ENCODE assay signal across 18 cellular contexts in the genomic region with DNA sequence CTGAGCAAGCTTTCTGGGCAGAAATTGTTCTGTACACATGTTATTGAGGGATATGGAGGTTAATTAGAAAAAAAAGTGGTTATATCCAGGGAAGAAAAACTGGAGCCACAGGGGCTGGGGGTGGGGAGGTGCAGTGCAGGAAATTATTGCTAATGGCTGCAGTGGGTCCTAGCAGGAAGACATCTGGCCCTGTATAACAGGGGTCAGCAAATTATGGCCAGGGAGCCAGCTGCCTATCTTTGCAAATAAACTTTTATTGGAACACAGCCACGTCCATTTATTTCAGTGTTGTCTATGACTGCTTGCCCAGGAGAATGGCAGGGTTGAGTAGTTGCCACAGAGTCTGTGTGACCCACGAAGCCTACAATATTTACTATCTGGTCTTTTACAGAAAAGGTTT.
"Had no signal": no experiment of that assay in that cellular context is flagged by ENCODE, and none has a peak within 500 bp of the region (broad histone marks: within the 10 kb centered on the region; RNA-seq: fewer than 3 reads in every experiment).

No MANE protein-coding gene starts in this region.

- H3K4me1 ChIP-seq: pancreas, right lobe of liver, upper lobe of right lung had no signal

- DNase-seq: activated CD4-positive, alpha-beta T cell treated with anti-CD3 and anti-CD28 coated beads for 36 hours; activated CD4-positive, alpha-beta T cell treated with anti-CD3 and anti-CD28 coated beads, Interleukin-2, amount 50 U/mL, for 48 hours; activated naive CD8-positive, alpha-beta T cell treated with anti-CD3 and anti-CD28 coated beads for 36 hours; activated T-cell treated with anti-CD3 and anti-CD28 coated beads for 4 hours; amniotic stem cell; effector memory CD8-positive, alpha-beta T cell; immature natural killer cell; kidney glomerular epithelial cell; naive thymus-derived CD4-positive, alpha-beta T cell; pancreas; right lobe of liver; spleen; stimulated activated CD8-positive, alpha-beta memory T cell treated with anti-CD3 and anti-CD28 coated beads, Interleukin-4, amount 100 ng/mL, for 48 hours; stimulated activated naive CD4-positive, alpha-beta T cell; upper lobe of right lung had no signal

- H3K27ac ChIP-seq: pancreas, right lobe of liver, spleen, upper lobe of right lung had no signal

- H3K36me3 Mint-ChIP-seq: activated naive CD8-positive, alpha-beta T cell treated with anti-CD3 and anti-CD28 coated beads for 36 hours; immature natural killer cell; memory B cell; naive thymus-derived CD4-positive, alpha-beta T cell; WTC11 had no signal

- H3K9me3 ChIP-seq: pancreas, right lobe of liver, upper lobe of right lung had no signal

- H3K4me1 Mint-ChIP-seq: WTC11 had no signal

- H3K36me3 ChIP-seq: pancreas, right lobe of liver, spleen, upper lobe of right lung had no signal

- H3K4me3 ChIP-seq: pancreas, right lobe of liver, spleen, upper lobe of right lung had no signal

- H3K4me3 Mint-ChIP-seq: activated CD4-positive, alpha-beta T cell treated with anti-CD3 and anti-CD28 coated beads for 36 hours; activated naive CD8-positive, alpha-beta T cell treated with anti-CD3 and anti-CD28 coated beads for 36 hours; dendritic cell treated with granulocyte-macrophage colony-stimulating factor and Interleukin-4, amounts not matched to agents 40 ng/mL and 50 ng/mL, for 4 days; effector memory CD8-positive, alpha-beta T cell; immature natural killer cell; memory B cell; naive thymus-derived CD4-positive, alpha-beta T cell; WTC11 had no signal

- ATAC-seq: activated CD4-positive, alpha-beta T cell treated with anti-CD3 and anti-CD28 coated beads for 36 hours; effector memory CD8-positive, alpha-beta T cell; naive thymus-derived CD4-positive, alpha-beta T cell; pancreas; upper lobe of right lung; WTC11 had no signal

- H3K27ac Mint-ChIP-seq: activated CD4-positive, alpha-beta T cell treated with anti-CD3 and anti-CD28 coated beads for 36 hours; activated naive CD8-positive, alpha-beta T cell treated with anti-CD3 and anti-CD28 coated beads for 36 hours; dendritic cell treated with granulocyte-macrophage colony-stimulating factor and Interleukin-4, amounts not matched to agents 40 ng/mL and 50 ng/mL, for 4 days; effector memory CD8-positive, alpha-beta T cell; immature natural killer cell; memory B cell; WTC11 had no signal

- H3K27me3 ChIP-seq: right lobe of liver, upper lobe of right lung had no signal

- H3K9me3 Mint-ChIP-seq: activated naive CD8-positive, alpha-beta T cell treated with anti-CD3 and anti-CD28 coated beads for 36 hours; dendritic cell treated with granulocyte-macrophage colony-stimulating factor and Interleukin-4, amounts not matched to agents 40 ng/mL and 50 ng/mL, for 4 days; effector memory CD8-positive, alpha-beta T cell; memory B cell had no signal
